5 cellular contexts compared by ENCODE assay signal in the genomic region with DNA sequence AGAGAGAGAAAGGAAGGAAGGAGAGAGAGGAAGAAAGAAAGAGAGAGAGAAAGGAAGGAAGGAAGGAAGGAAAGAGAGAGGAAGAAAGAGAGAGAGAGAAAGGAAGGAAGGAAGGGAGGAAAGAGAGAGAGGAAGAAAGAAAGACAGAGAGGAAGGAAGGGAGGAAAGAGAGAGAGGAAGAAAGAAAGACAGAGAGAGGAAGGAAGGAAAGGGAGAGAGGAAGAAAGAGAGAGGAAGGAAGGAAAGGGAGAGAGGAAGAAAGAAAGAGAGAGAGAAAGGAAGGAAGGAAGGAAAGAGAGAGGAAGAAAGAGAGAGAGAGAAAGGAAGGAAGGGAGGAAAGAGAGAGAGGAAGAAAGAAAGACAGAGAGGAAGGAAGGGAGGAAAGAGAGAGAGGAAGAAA.
DNase-seq lines count a peak whose midpoint lies in the region; ATAC-seq and TF ChIP-seq lines count a peak whose summit lies in the region.
"Not testable (repeated sequence)": the region's sequence is repeated elsewhere in the genome, so short reads cannot be mapped to it uniquely, and the experiment has no call there.

No MANE protein-coding gene starts in this region.

- not testable (repeated sequence) for H3K18ac ChIP-seq in H9 (ENCODE audit: insufficient read length, low read depth, low read length)

- not testable (repeated sequence) for H4K20me1 ChIP-seq in H9 (ENCODE audit: control insufficient read depth, insufficient read depth, insufficient read length)

- not testable (repeated sequence) for H2AFZ ChIP-seq in H9 (ENCODE audit: low read length)

- ATAC-seq in stimulated activated effector memory CD8-positive, alpha-beta T cell treated with anti-CD3 and anti-CD28 coated beads, Interleukin-12 subunit alpha, Interleukin-12 subunit beta, amount 100 ng/mL, for 72 hours = not testable (repeated sequence)

- not testable (repeated sequence) for TF ChIP-seq CTCF in H9 (conservative IDR thresholded peaks at IDR 0.05); brain (conservative IDR thresholded peaks at IDR 0.05); mesothelial cell of epicardium (IDR thresholded peaks at IDR 0.05; ENCODE audit: unreplicated experiment); nephron (IDR thresholded peaks at IDR 0.05; ENCODE audit: unreplicated experiment in 3 of 3)

- H4K91ac ChIP-seq in H9 (ENCODE audit: insufficient read length, low read depth, low read length) = not testable (repeated sequence)

- not testable (repeated sequence) for H2BK20ac ChIP-seq in H9 (ENCODE audit: low read depth, low read length, poor library complexity, severe bottlenecking)

- not testable (repeated sequence) for H3K4ac ChIP-seq in H9 (ENCODE audit: low read depth, low read length)

- H4K5ac ChIP-seq in H9 (ENCODE audit: insufficient read length, low read depth, low read length) = not testable (repeated sequence)

- H3K9me3 Mint-ChIP-seq in H9, brain, mesothelial cell of epicardium, nephron: not testable (repeated sequence)
- peaks cover 13% of the 10 kb centered on the region for H3K9me3 Mint-ChIP-seq in stimulated activated effector memory CD8-positive, alpha-beta T cell treated with anti-CD3 and anti-CD28 coated beads, Interleukin-12 subunit alpha, Interleukin-12 subunit beta, amount 100 ng/mL, for 72 hours

- not testable (repeated sequence) for H2BK12ac ChIP-seq in H9 (ENCODE audit: insufficient read length, low read depth, low read length)

- H3K36me3 Mint-ChIP-seq in H9 (ENCODE audit: insufficient read depth in 1 of 3, low read depth in 3 of 3) (peaks cover 6 to 10% (median 10%) of the 10 kb centered on the region in 3 experiments), brain (peaks cover 64% of the 10 kb centered on the region), mesothelial cell of epicardium (peaks cover 32% of the 10 kb centered on the region), nephron (ENCODE audit: low read depth) (peaks cover 54% of the 10 kb centered on the region)
- not testable (repeated sequence) for H3K36me3 Mint-ChIP-seq in stimulated activated effector memory CD8-positive, alpha-beta T cell treated with anti-CD3 and anti-CD28 coated beads, Interleukin-12 subunit alpha, Interleukin-12 subunit beta, amount 100 ng/mL, for 72 hours

- not testable (repeated sequence) for H3K9me3 ChIP-seq in H9 (ENCODE audit: control insufficient read depth, low read depth, low read length)

- not testable (repeated sequence) for H2AK5ac ChIP-seq in H9 (ENCODE audit: insufficient read length, low read length)

- not testable (repeated sequence) for H3T11ph ChIP-seq in H9 (ENCODE audit: low read length)

- not testable (repeated sequence) for H3K14ac ChIP-seq in H9 (ENCODE audit: insufficient read depth, low read length)

- not testable (repeated sequence) for H3K4me2 ChIP-seq in H9 (ENCODE audit: insufficient read depth, insufficient read length, low read length)

- H3K27me3 Mint-ChIP-seq in H9 (ENCODE audit: low read depth); brain; mesothelial cell of epicardium (ENCODE audit: low read depth); nephron (ENCODE audit: low read depth): not testable (repeated sequence)

- DNase-seq in H9; mesothelial cell of epicardium (ENCODE audit: low spot score in 2 of 2, unreplicated experiment in 2 of 2); stimulated activated effector memory CD8-positive, alpha-beta T cell treated with anti-CD3 and anti-CD28 coated beads, Interleukin-12 subunit alpha, Interleukin-12 subunit beta, amount 100 ng/mL, for 72 hours (ENCODE audit: low spot score in 2 of 2): not testable (repeated sequence)

- H3K27ac Mint-ChIP-seq in H9 = peak overlapping the region in 2 of 3 experiments; percentile 13 to 23; a peak in 3 of 7 replicates
- peak overlapping the region in 4 of 5 experiments; percentile 4 to 93 (median 40) for H3K27ac Mint-ChIP-seq in brain
- H3K27ac Mint-ChIP-seq in mesothelial cell of epicardium = peak overlapping the region; percentile 86
- H3K27ac Mint-ChIP-seq in nephron = peak overlapping the region in 2 of 3 experiments; percentile 12 to 84
- peak overlapping the region; percentile 5 for H3K27ac Mint-ChIP-seq in stimulated activated effector memory CD8-positive, alpha-beta T cell treated with anti-CD3 and anti-CD28 coated beads, Interleukin-12 subunit alpha, Interleukin-12 subunit beta, amount 100 ng/mL, for 72 hours

- not testable (repeated sequence) for H3K9ac ChIP-seq in H9 (ENCODE audit: extremely low read depth, insufficient read length, low read length)

- H3K23me2 ChIP-seq in H9 (ENCODE audit: insufficient read length, low read depth, low read length, poor library complexity, severe bottlenecking) = not testable (repeated sequence)

- H3K23ac ChIP-seq in H9 (ENCODE audit: insufficient read length, low read depth, low read length) = not testable (repeated sequence)

- not testable (repeated sequence) for H3K4me1 Mint-ChIP-seq in H9; nephron; stimulated activated effector memory CD8-positive, alpha-beta T cell treated with anti-CD3 and anti-CD28 coated beads, Interleukin-12 subunit alpha, Interleukin-12 subunit beta, amount 100 ng/mL, for 72 hours
- H3K4me1 Mint-ChIP-seq in brain (peaks cover 22% of the 10 kb centered on the region), mesothelial cell of epicardium (peaks cover 29% of the 10 kb centered on the region)

- not testable (repeated sequence) for H3K79me1 ChIP-seq in H9 (ENCODE audit: insufficient read depth, low read depth, low read length, poor library complexity, severe bottlenecking)

- not testable (repeated sequence) for H3K4me1 ChIP-seq in H9 (ENCODE audit: insufficient read depth, low read length)

- H2BK15ac ChIP-seq in H9 (ENCODE audit: low read depth, low read length) = not testable (repeated sequence)

- H2BK5ac ChIP-seq in H9 (ENCODE audit: insufficient read length, low read length) = not testable (repeated sequence)

- H3K4me3 Mint-ChIP-seq in H9; brain; mesothelial cell of epicardium; nephron; stimulated activated effector memory CD8-positive, alpha-beta T cell treated with anti-CD3 and anti-CD28 coated beads, Interleukin-12 subunit alpha, Interleukin-12 subunit beta, amount 100 ng/mL, for 72 hours: not testable (repeated sequence)

- not testable (repeated sequence) for H4K8ac ChIP-seq in H9 (replicated peaks; ENCODE audit: insufficient read length, low read depth, low read length)

- H3K27me3 ChIP-seq in H9 (ENCODE audit: insufficient read depth, low read length) = not testable (repeated sequence)

- not testable (repeated sequence) for H3K27ac ChIP-seq in H9 (ENCODE audit: insufficient read length, low read depth, low read length)

- not testable (repeated sequence) for H2BK120ac ChIP-seq in H9 (ENCODE audit: low read depth, low read length, poor library complexity, severe bottlenecking)

- not testable (repeated sequence) for H3K56ac ChIP-seq in H9 (ENCODE audit: insufficient read length, low read depth, low read length)

- not testable (repeated sequence) for H3K79me2 ChIP-seq in H9 (ENCODE audit: insufficient read depth, low read length)

Comparison
In these comparisons a context has a peak if more than half of its experiments do, and no peak if none do; other contexts are left out.
1. H3K27ac Mint-ChIP-seq: peak in every context shown above with its lines; median percentile 86 in mesothelial cell of epicardium; 48 in nephron; 40 in brain; 18 in H9; 5 in stimulated activated effector memory CD8-positive, alpha-beta T cell treated with anti-CD3 and anti-CD28 coated beads, Interleukin-12 subunit alpha, Interleukin-12 subunit beta, amount 100 ng/mL, for 72 hours.